In the genomic region with DNA sequence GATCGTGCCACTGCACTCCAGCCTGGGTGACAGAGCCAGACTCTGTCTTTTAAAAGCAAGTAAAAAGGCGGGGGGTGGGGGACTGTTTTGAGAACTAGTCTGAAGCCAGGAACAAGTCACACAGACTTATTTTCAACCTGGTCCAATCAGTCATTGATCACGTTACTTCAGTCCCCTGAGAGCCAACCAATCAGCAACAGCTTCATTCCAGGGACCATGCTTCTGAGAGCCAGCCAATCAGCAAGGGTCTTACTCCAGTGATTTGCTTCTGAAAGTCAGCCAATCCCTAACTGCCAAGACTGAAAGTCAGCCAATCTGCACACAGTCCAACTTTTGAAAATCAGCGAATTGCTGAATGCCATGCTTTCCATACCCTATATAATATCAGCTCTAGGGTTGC, we compare ENCODE assay signal across 10 cellular contexts. TPM values are rescaled to one million over a fixed set of nuclear protein-coding genes. Genes with fewer than 3 reads are reported as not detected.
A peak's percentile ranks its signal among the peaks of the same experiment; 100 is the strongest.
DNase-seq lines count a peak whose midpoint lies in the region; ATAC-seq and TF ChIP-seq lines count a peak whose summit lies in the region.
"Had no signal": no experiment of that assay in that cellular context is flagged by ENCODE, and none has a peak within 500 bp of the region (broad histone marks: within the 10 kb centered on the region; RNA-seq: fewer than 3 reads in every experiment).

No MANE protein-coding gene starts in this region.

- H3K4me1 ChIP-seq in right atrium auricular region: no peaks in the 10 kb centered on the region

- intact Hi-C loops in Right ventricle myocardium superior (cut with DNase I): no loop called here

- DNase-seq in Right ventricle myocardium superior (no peak), right atrium auricular region (ENCODE audit: low spot score) (no peak), NCI-H460 (ENCODE audit: extremely low read depth, low read depth) (peak; percentile 20), cardiac fibroblast (ENCODE audit: low read depth in 2 of 2) (peak; percentile 52 to 67), NCI-H2107 treated with DMSO at 0.1 percent for 48 hours (lab: John Stamatoyannopoulos, UW; ENCODE audit: unreplicated experiment) (no peak), NCI-H524 treated with DMSO at 0.1 percent for 48 hours (lab: John Stamatoyannopoulos, UW) (no peak), NCI-H2196 (lab: John Stamatoyannopoulos, UW; ENCODE audit: unreplicated experiment) (no peak)
- no peak for DNase-seq in stimulated activated naive CD8-positive, alpha-beta T cell treated with anti-CD3 and anti-CD28 coated beads, Interleukin-15, amount 100 ng/mL, for 72 hours
- DNase-seq: mammary epithelial cell had no signal

- H3K9me3 ChIP-seq in right atrium auricular region: peaks cover 0 to 4% of the 10 kb centered on the region in 2 donors

- no peaks in the 10 kb centered on the region for H3K27me3 ChIP-seq in right atrium auricular region

- TF ChIP-seq CTCF in right atrium auricular region (IDR thresholded peaks at IDR 0.05) (no peak), cardiac fibroblast (IDR thresholded peaks at IDR 0.05; ENCODE audit: low read depth, low read length) (no peak)

- H3K27ac Mint-ChIP-seq in stimulated activated naive CD8-positive, alpha-beta T cell treated with anti-CD3 and anti-CD28 coated beads, Interleukin-15, amount 100 ng/mL, for 72 hours: peak overlapping the region in 1 of 2 donors; percentile 46

- peaks cover 23% of the 10 kb centered on the region for H3K27me3 Mint-ChIP-seq in stimulated activated naive CD8-positive, alpha-beta T cell treated with anti-CD3 and anti-CD28 coated beads, Interleukin-15, amount 100 ng/mL, for 72 hours

- H3K4me3 Mint-ChIP-seq in stimulated activated naive CD8-positive, alpha-beta T cell treated with anti-CD3 and anti-CD28 coated beads, Interleukin-15, amount 100 ng/mL, for 72 hours: no peak overlapping the region
- H3K4me3 Mint-ChIP-seq: brain had no signal

- peaks cover 6 to 16% of the 10 kb centered on the region in 2 donors for H3K9me3 Mint-ChIP-seq in stimulated activated naive CD8-positive, alpha-beta T cell treated with anti-CD3 and anti-CD28 coated beads, Interleukin-15, amount 100 ng/mL, for 72 hours

- H3K4me3 ChIP-seq in right atrium auricular region (no peak overlapping the region), cardiac fibroblast (replicated peaks in 1 of 2; ENCODE audit: low read depth in 2 of 2, low read length in 2 of 2) (no peak overlapping the region)

- H3K4me1 Mint-ChIP-seq in stimulated activated naive CD8-positive, alpha-beta T cell treated with anti-CD3 and anti-CD28 coated beads, Interleukin-15, amount 100 ng/mL, for 72 hours: peaks cover 43% of the 10 kb centered on the region

- no peaks in the 10 kb centered on the region for H3K36me3 ChIP-seq in right atrium auricular region

- H3K27ac ChIP-seq in right atrium auricular region: no peak overlapping the region

- peak; percentile 22 for ATAC-seq in Right ventricle myocardium superior (ENCODE audit: poor library complexity)
- ATAC-seq in stimulated activated naive CD8-positive, alpha-beta T cell treated with anti-CD3 and anti-CD28 coated beads, Interleukin-15, amount 100 ng/mL, for 72 hours: peak; percentile 15

RNA-seq across cellular contexts. Expression of gene C15orf39, which starts 48.6 kb away (rescaled TPM):
- 15.8 TPM for total RNA-seq in Right ventricle myocardium superior
- 10 to 100 TPM in 1 of 2 donors, 1 to 10 TPM in 1; 5.9 to 16.4 TPM for total RNA-seq in right atrium auricular region
- total RNA-seq in NCI-H460 (2014; rRNA removed; shearing (Covaris generic)): 5.9 and 7.0 TPM in 2 replicates
- 6.2 and 6.6 TPM in 2 replicates for polyA plus RNA-seq in NCI-H460 (2014; cell fraction: nucleus; rRNA removed)

Comparison
In these comparisons a context has a peak if more than half of its experiments do, and no peak if none do; other contexts are left out.
1. DNase-seq: peak in NCI-H460 (single experiment) and cardiac fibroblast (2 of 2); none in Right ventricle myocardium superior (single experiment), right atrium auricular region (single experiment), stimulated activated naive CD8-positive, alpha-beta T cell treated with anti-CD3 and anti-CD28 coated beads, Interleukin-15, amount 100 ng/mL, for 72 hours (0 of 2), NCI-H2107 treated with DMSO at 0.1 percent for 48 hours (single experiment), NCI-H524 treated with DMSO at 0.1 percent for 48 hours (single experiment) and NCI-H2196 (single experiment).